28 cellular contexts compared by ENCODE assay signal in genomic region chr3:134905647-134905935, GRCh38.
"Had no signal": no experiment of that assay in that cellular context is flagged by ENCODE, and none has a peak within 500 bp of the region (broad histone marks: within the 10 kb centered on the region; RNA-seq: fewer than 3 reads in every experiment).

No MANE protein-coding gene starts in this region.

- H3K27ac Mint-ChIP-seq: immature natural killer cell; mesothelial cell of epicardium; naive thymus-derived CD4-positive, alpha-beta T cell; stimulated activated effector memory CD8-positive, alpha-beta T cell treated with anti-CD3 and anti-CD28 coated beads, Interleukin-12 subunit alpha, Interleukin-12 subunit beta, amount 100 ng/mL, for 72 hours; stimulated activated naive CD8-positive, alpha-beta T cell treated with anti-CD3 and anti-CD28 coated beads, Interleukin-15, Interleukin-2, amounts not matched to agents 100 ng/mL and 50 ng/mL, for 24 hours had no signal

- H3K4me3 Mint-ChIP-seq: mesothelial cell of epicardium; naive thymus-derived CD4-positive, alpha-beta T cell; natural killer cell treated with Interleukin-12 subunit alpha and Interleukin-12 subunit beta and Interleukin-15 and Interleukin-18, amount 100 ng/mL, for 72 hours; stimulated activated effector memory CD8-positive, alpha-beta T cell treated with anti-CD3 and anti-CD28 coated beads, Interleukin-12 subunit alpha, Interleukin-12 subunit beta, amount 100 ng/mL, for 72 hours; stimulated activated naive CD8-positive, alpha-beta T cell treated with anti-CD3 and anti-CD28 coated beads, Interleukin-15, Interleukin-2, amounts not matched to agents 100 ng/mL and 50 ng/mL, for 24 hours had no signal

- H3K27ac ChIP-seq: left lung, lower lobe of right lung, pancreas, prostate gland, skin epidermis, suprapubic skin, thoracic aorta, tibial artery, uterus had no signal

- H3K4me3 ChIP-seq: left lung, lower lobe of right lung, pancreas, prostate gland, skin epidermis, suprapubic skin, thoracic aorta, tibial artery, uterus had no signal

- ATAC-seq: left colon; left lung; lower lobe of right lung; naive thymus-derived CD4-positive, alpha-beta T cell; natural killer cell treated with Interleukin-12 subunit alpha and Interleukin-12 subunit beta and Interleukin-15 and Interleukin-18, amount 100 ng/mL, for 72 hours; pancreas; sciatic nerve; stimulated activated effector memory CD8-positive, alpha-beta T cell treated with anti-CD3 and anti-CD28 coated beads, Interleukin-12 subunit alpha, Interleukin-12 subunit beta, amount 100 ng/mL, for 72 hours had no signal

- H3K36me3 ChIP-seq: left lung, lower lobe of right lung, pancreas, prostate gland, suprapubic skin, thoracic aorta, tibial artery, uterus had no signal

- DNase-seq: immature natural killer cell; kidney; left colon; left lung; lower lobe of right lung; mammary epithelial cell; mesenchymal stem cell; naive thymus-derived CD4-positive, alpha-beta T cell; nucleus accumbens; pancreas; posterior cingulate gyrus; retina; right cardiac atrium; stimulated activated CD4-positive, alpha-beta T cell treated with anti-CD3 and anti-CD28 coated beads, Interleukin-12 subunit alpha, Interleukin-12 subunit beta, amount 100 ng/mL, for 4 hours; stimulated activated CD4-positive, alpha-beta T cell treated with anti-CD3 and anti-CD28 coated beads, Interleukin-15, amount 100 ng/mL, for 24 hours; stimulated activated CD4-positive, alpha-beta T cell treated with anti-CD3 and anti-CD28 coated beads, Interleukin-4, amount 100 ng/mL, for 24 hours; stimulated activated naive CD4-positive, alpha-beta T cell; tibial artery; uterus had no signal

- H3K9me3 Mint-ChIP-seq: immature natural killer cell; mesothelial cell of epicardium; natural killer cell treated with Interleukin-12 subunit alpha and Interleukin-12 subunit beta and Interleukin-15 and Interleukin-18, amount 100 ng/mL, for 72 hours; stimulated activated naive CD8-positive, alpha-beta T cell treated with anti-CD3 and anti-CD28 coated beads, Interleukin-15, Interleukin-2, amounts not matched to agents 100 ng/mL and 50 ng/mL, for 24 hours had no signal

- H3K4me1 Mint-ChIP-seq: mesothelial cell of epicardium had no signal

- H3K36me3 Mint-ChIP-seq: immature natural killer cell; mesothelial cell of epicardium; naive thymus-derived CD4-positive, alpha-beta T cell; natural killer cell treated with Interleukin-12 subunit alpha and Interleukin-12 subunit beta and Interleukin-15 and Interleukin-18, amount 100 ng/mL, for 72 hours had no signal

- H3K4me1 ChIP-seq: left lung, lower lobe of right lung, prostate gland, suprapubic skin, tibial artery, uterus had no signal

- H3K27me3 ChIP-seq: left lung, pancreas, suprapubic skin, tibial artery, uterus had no signal

- H3K9me3 ChIP-seq: left lung, lower lobe of right lung, pancreas, prostate gland, suprapubic skin, thoracic aorta, tibial artery, uterus had no signal

- H3K27me3 Mint-ChIP-seq: stimulated activated naive CD8-positive, alpha-beta T cell treated with anti-CD3 and anti-CD28 coated beads, Interleukin-15, Interleukin-2, amounts not matched to agents 100 ng/mL and 50 ng/mL, for 24 hours had no signal
